Comparison of ENCODE assay signal across 13 cellular contexts in the genomic region with DNA sequence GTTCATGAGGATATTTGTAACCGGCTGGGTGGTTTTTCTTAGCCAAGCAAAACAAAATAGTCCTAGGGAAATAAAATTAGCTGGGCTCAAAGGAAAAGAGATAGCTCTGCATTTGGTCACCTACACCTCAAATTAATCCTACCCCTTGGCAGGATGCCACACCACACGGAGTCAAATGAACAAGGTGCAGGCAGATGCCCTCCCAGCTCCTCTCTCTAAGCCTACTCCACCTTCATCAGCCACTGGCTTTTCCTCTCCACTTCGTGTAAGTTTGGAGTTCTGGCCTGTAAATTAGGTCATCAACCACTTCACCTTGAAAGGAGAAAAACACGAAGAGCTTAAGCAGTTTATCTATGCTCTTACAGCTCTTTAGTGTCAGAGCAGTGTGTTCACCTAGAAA. TPM values are rescaled to one million over a fixed set of nuclear protein-coding genes. Genes with fewer than 3 reads are reported as not detected.
DNase-seq lines count a peak whose midpoint lies in the region; FAIRE-seq and TF ChIP-seq lines count a peak whose summit lies in the region.
"Had no signal": no experiment of that assay in that cellular context is flagged by ENCODE, and none has a peak within 500 bp of the region (broad histone marks: within the 10 kb centered on the region; RNA-seq: fewer than 3 reads in every experiment).

No MANE protein-coding gene starts in this region.

- TF ChIP-seq CTCF in H1 (IDR thresholded peaks at IDR 0.05; ENCODE audit: control extremely low read depth in 1 of 3, insufficient read depth in 1 of 3, low read depth in 1 of 3, low read length in 3 of 3) (no peak), GM13977 (IDR thresholded peaks at IDR 0.05; ENCODE audit: extremely low read depth, insufficient read depth, missing control alignments) (no peak)

- H2BK5ac ChIP-seq in H1 (ENCODE audit: low read depth, low read length) = no peak overlapping the region

- H4K5ac ChIP-seq in H1 (ENCODE audit: insufficient read length, low read depth, low read length) = no peak overlapping the region

- H3K9me3 ChIP-seq in H1 (ENCODE audit: insufficient read depth in 2 of 2, low read depth in 1 of 2, low read length in 1 of 2) = no peaks in the 10 kb centered on the region
- H3K9me3 ChIP-seq: right lobe of liver had no signal

- H4K8ac ChIP-seq in H1 (ENCODE audit: extremely low read depth, insufficient read depth, low read length) = no peak overlapping the region

- peaks cover 2 to 24% (median 16%) of the 10 kb centered on the region in 4 experiments for H3K27me3 ChIP-seq in H1 (replicated peaks in 1 of 4; ENCODE audit: control insufficient read depth in 3 of 4, extremely low read depth in 1 of 4, insufficient read depth in 3 of 4, low read length in 3 of 4)
- H3K27me3 ChIP-seq: right lobe of liver had no signal

- no peak overlapping the region for H2AFZ ChIP-seq in H1 (ENCODE audit: low read length)

- H2BK12ac ChIP-seq in H1 (ENCODE audit: low read depth, low read length) = no peak overlapping the region

- no peaks in the 10 kb centered on the region for H3K79me2 ChIP-seq in H1 (ENCODE audit: control insufficient read depth in 1 of 2, insufficient read depth in 2 of 2, low read length in 2 of 2)

- TF ChIP-seq POLR2A in H1 (IDR thresholded peaks at IDR 0.05; ENCODE audit: control extremely low read depth in 1 of 2, low read depth in 2 of 2, low read length in 2 of 2) = no peak

- POLR2A ChIA-PET in H1 (lab: Charles Lee; ENCODE audit: partially characterized antibody) = interaction anchor here (0.9 kb wide), 1 partner anchor 15 kb away, joined by 3 read pairs; no protein-coding TSS in a partner anchor

- no peak overlapping the region for H3K18ac ChIP-seq in H1 (ENCODE audit: extremely low read depth, low read length)

- H4K91ac ChIP-seq in H1 (replicated peaks; ENCODE audit: insufficient read length, low read length) = no peak overlapping the region

- H3K56ac ChIP-seq in H1 (replicated peaks; ENCODE audit: insufficient read length, low read depth, low read length) = no peak overlapping the region

- H3K4me2 ChIP-seq in H1 (ENCODE audit: insufficient read depth in 1 of 2, low read depth in 2 of 2, low read length in 2 of 2) = peak overlapping the region; percentile 100

- H3K14ac ChIP-seq in H1 (ENCODE audit: insufficient read length) = no peak overlapping the region

- H2AK5ac ChIP-seq in H1 (ENCODE audit: low read depth, low read length) = no peak overlapping the region

- no peak overlapping the region for H2BK15ac ChIP-seq in H1 (ENCODE audit: low read length)

- no peak for FAIRE-seq in H1 (lab: Jason Lieb, UNC)

- no peaks in the 10 kb centered on the region for H3K79me1 ChIP-seq in H1 (ENCODE audit: low read depth, low read length)

- CTCF ChIA-PET in H1 (lab: Charles Lee; ENCODE audit: partially characterized antibody) = no interaction called here

- no peak overlapping the region for H3K27ac ChIP-seq in H1 (ENCODE audit: low read depth, low read length)
- H3K27ac ChIP-seq: right lobe of liver had no signal

- DNase-seq in NCI-H748 (lab: John Stamatoyannopoulos, UW; ENCODE audit: unreplicated experiment) (peak; percentile 45), NCI-H748 treated with DMSO at 0.1 percent for 48 hours (lab: John Stamatoyannopoulos, UW) (no peak), NAMALWA (ENCODE audit: low spot score) (peak; percentile 10), H1 (ENCODE audit: low read depth in 1 of 2, low spot score in 2 of 2) (no peak), putamen (ENCODE audit: low spot score) (peak; percentile 51), GOT3 (lab: John Stamatoyannopoulos, UW) (no peak), hippocampal formation (lab: John Stamatoyannopoulos, UW) (no peak), GM13977 (ENCODE audit: low spot score) (no peak)
- DNase-seq: activated T-cell treated with anti-CD3 and anti-CD28 coated beads, Interleukin-2, amount 50 U/mL, for 48 hours; effector CD4-positive, alpha-beta T cell; NCI-H1930; right lobe of liver; SW 1271 had no signal

- H3K23ac ChIP-seq in H1 (ENCODE audit: insufficient read length) = no peak overlapping the region

- no peak overlapping the region for H3K9ac ChIP-seq in H1 (replicated peaks in 1 of 4; ENCODE audit: extremely low read depth in 1 of 4, low read depth in 3 of 4, low read length in 3 of 4)

- H3K4ac ChIP-seq in H1 (replicated peaks; ENCODE audit: insufficient read length, low read depth, low read length) = no peak overlapping the region

- H2BK120ac ChIP-seq in H1 (replicated peaks; ENCODE audit: low read depth, low read length) = no peak overlapping the region

- H3K36me3 ChIP-seq in H1 (ENCODE audit: control insufficient read depth in 2 of 4, insufficient read depth in 4 of 4, low read length in 3 of 4) = 0 out of 8 replicates have a peak, but pooled peaks cover 0 to 2% (median 0%) of the 10 kb centered on the region in 4 experiments
- H3K36me3 ChIP-seq: right lobe of liver had no signal

- H3K4me3 ChIP-seq in H1 (ENCODE audit: extremely low read depth in 1 of 4, insufficient read depth in 2 of 4, low read depth in 3 of 4, low read length in 4 of 4) = peak overlapping the region in 3 of 4 experiments; percentile 72 to 76 (median 74); a peak in 5 of 8 replicates

- H3K23me2 ChIP-seq in H1 (ENCODE audit: low read depth, low read length) = peaks cover 10% of the 10 kb centered on the region

- H3K4me1 ChIP-seq in H1 (replicated peaks in 1 of 4; ENCODE audit: control insufficient read depth in 3 of 4, insufficient read depth in 4 of 4, low read length in 3 of 4) = peaks cover 3 to 8% (median 5%) of the 10 kb centered on the region in 4 experiments; a peak in 6 of 7 replicates

- 56% methylated on average over 4 of the region's 4 CpGs; no CpG with 5 or more reads in 1 of the 2 experiments for WGBS in H1 (ENCODE audit: extremely low coverage in 1 of 2, insufficient coverage in 1 of 2, insufficient read length in 1 of 2, insufficient replicate concordance in 2 of 2, low coverage in 1 of 2, low lambda C conversion rate in 2 of 2, missing lambda C conversion rate in 1 of 2), 2 experiments

- no peaks in the 10 kb centered on the region for H4K20me1 ChIP-seq in H1 (replicated peaks in 1 of 2; ENCODE audit: control insufficient read depth in 1 of 2, insufficient read depth in 2 of 2, low read length in 2 of 2)

- in situ Hi-C loops in GM13977 (cut with MboI; ENCODE audit: low pct_unique_long_range_greater_than_20kb, low sequenced_read_pairs, unreplicated experiment) = no loop called here

- TF ChIP-seq EP300 in H1 (IDR thresholded peaks at IDR 0.05; ENCODE audit: borderline replicate concordance in 1 of 2, low read depth in 2 of 2, low read length in 2 of 2) = no peak

- TF ChIP-seq RAD21 in H1 (IDR thresholded peaks at IDR 0.05 in 1 of 2, conservative IDR thresholded peaks at IDR 0.05 in 1 of 2; ENCODE audit: low read depth in 2 of 2, low read length in 2 of 2) = no peak

- H2BK20ac ChIP-seq in H1 (ENCODE audit: low read length) = no peak overlapping the region

TF ChIP-seq in H1, 55 proteins besides CTCF, POLR2A, EP300 and RAD21:
- no peak for TF ChIP-seq CTBP2 (IDR thresholded peaks at IDR 0.05; ENCODE audit: borderline replicate concordance, insufficient read depth, insufficient read length, low read length)

RNA-seq across cellular contexts. Expression of a gene that starts 1.4 kb away (rescaled TPM):
- total RNA-seq in H1 (2021; fragmentation: NEBNext Ultra II Directional; extraction: Animal tissue kit (Norgen Biotek cat#: 25700)) = 6.0 and 6.4 TPM in 2 replicates
- 1.8 and 3.5 TPM in 2 replicates for polyA plus RNA-seq in H1 (2011; rRNA removed)
- 3.1 TPM for polyA plus RNA-seq in H1 (2011; cell fraction: cytosol; rRNA removed)
- polyA plus RNA-seq in H1 (2011; cell fraction: nucleus; rRNA removed) = 1.0 TPM
- 2.8 to 4.4 TPM (median 3.4 TPM) in 4 replicates for polyA plus RNA-seq in H1 (2012, experiment 1 of 2)
- 0.84 TPM for polyA plus RNA-seq in H1 (2012, experiment 2 of 2)
- polyA plus RNA-seq in H1 (2013, experiment 1 of 2) = 3.1 TPM
- 3.1 TPM for polyA plus RNA-seq in H1 (2013, experiment 2 of 2)
- 3.9 and 4.1 TPM in 2 replicates for polyA minus RNA-seq in H1 (2011; rRNA and poly(A)+ RNA removed)
- 2.1 TPM for polyA minus RNA-seq in H1 (2011; cell fraction: cytosol; rRNA and poly(A)+ RNA removed)
- 3.6 TPM for polyA minus RNA-seq in H1 (2011; cell fraction: nucleus; rRNA and poly(A)+ RNA removed)

Comparison
In these comparisons a context has a peak if more than half of its experiments do, and no peak if none do; other contexts are left out.
1. DNase-seq: peak in NCI-H748 (single experiment), NAMALWA (single experiment) and putamen (single experiment); none in NCI-H748 treated with DMSO at 0.1 percent for 48 hours (single experiment), H1 (0 of 2), GOT3 (single experiment), hippocampal formation (0 of 2) and GM13977 (single experiment).